In the genomic region with DNA sequence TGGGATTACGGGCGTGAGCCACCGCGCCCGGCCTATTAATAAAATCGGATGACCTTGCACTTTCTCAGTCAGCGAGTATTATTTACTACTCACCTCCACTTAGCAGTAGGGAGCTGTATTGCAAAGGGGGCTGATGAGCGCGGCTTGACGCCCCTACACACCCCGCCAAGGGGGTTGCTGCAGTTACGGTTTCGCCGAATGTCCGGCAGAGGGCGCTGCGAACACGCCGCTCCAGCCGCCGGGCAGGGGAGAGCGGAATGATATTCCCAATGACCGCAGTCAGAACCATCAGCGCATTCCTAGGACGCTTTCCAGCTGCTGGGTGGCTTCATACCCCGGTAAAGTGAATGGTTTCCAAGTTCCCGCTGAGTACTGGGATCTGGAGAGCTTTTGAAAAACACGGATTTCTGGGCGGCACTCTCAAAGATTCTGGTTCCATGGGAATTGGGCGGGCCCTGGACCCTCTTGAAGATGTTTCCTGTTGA, we compare ENCODE assay signal across 9 cellular contexts. TPM values are rescaled to one million over a fixed set of nuclear protein-coding genes. Genes with fewer than 3 reads are reported as not detected.
DNase-seq lines count a peak whose midpoint lies in the region; ATAC-seq and TF ChIP-seq lines count a peak whose summit lies in the region.
"Had no signal": no experiment of that assay in that cellular context is flagged by ENCODE, and none has a peak within 500 bp of the region (broad histone marks: within the 10 kb centered on the region; RNA-seq: fewer than 3 reads in every experiment).

No MANE protein-coding gene starts in this region.

- peak overlapping the region; percentile 47; the same call in 1 of the 2 replicates for H3K4ac ChIP-seq in IMR-90 (ENCODE audit: low read depth, low read length)
- H3K4ac ChIP-seq in mesenchymal stem cell (ENCODE audit: low read depth in 1 of 2, low read length in 2 of 2), result no peak overlapping the region

- CTCF ChIA-PET in IMR-90 (lab: Yijun Ruan, JAX), result interaction anchor here (0.6 to 1.6 kb wide), 11 partner anchors 9 to 422 kb away, joined by 3 to 8 read pairs (median 4); no protein-coding TSS in a partner anchor
- CTCF ChIA-PET in activated CD8-positive, alpha-beta T cell treated with anti-CD3 and anti-CD28 coated beads, Interleukin-2, amount 10 ng/mL, durations not matched to agents 7 days and 5 days (lab: Charles Lee), result interaction anchor here (0.7 to 8.3 kb wide), 30 partner anchors 8 to 358 kb away, joined by 3 to 144 read pairs (median 4); a partner anchor contains a TSS

- no peak overlapping the region for H4K5ac ChIP-seq in IMR-90 (ENCODE audit: low read depth, low read length)

- no peaks in the 10 kb centered on the region for H3K9me3 Mint-ChIP-seq in activated CD8-positive, alpha-beta T cell treated with anti-CD3 and anti-CD28 coated beads, Interleukin-2, amount 10 ng/mL, durations not matched to agents 7 days and 5 days (ENCODE audit: insufficient read depth)
- no peaks in the 10 kb centered on the region for H3K9me3 Mint-ChIP-seq in effector memory CD8-positive, alpha-beta T cell
- H3K9me3 Mint-ChIP-seq: natural killer cell treated with Interleukin-12 subunit alpha and Interleukin-12 subunit beta and Interleukin-15 and Interleukin-18, amount 100 ng/mL, for 72 hours had no signal

- ATAC-seq in IMR-90 (ENCODE audit: low read depth) (peak; percentile 84), GM21723 (IDR thresholded peaks at IDR 0.05; ENCODE audit: unreplicated experiment) (no peak)
- no peak for ATAC-seq in activated CD8-positive, alpha-beta T cell treated with anti-CD3 and anti-CD28 coated beads, Interleukin-2, amount 10 ng/mL, durations not matched to agents 7 days and 5 days
- no peak for ATAC-seq in effector memory CD8-positive, alpha-beta T cell (replicated peaks)

- H3K27me3 ChIP-seq in IMR-90 (ENCODE audit: control insufficient read depth, insufficient read depth, low read length) (no peaks in the 10 kb centered on the region), mesenchymal stem cell (ENCODE audit: control insufficient read depth in 1 of 2, insufficient read depth in 1 of 2, low read length in 2 of 2) (no peaks in the 10 kb centered on the region)

- no peak overlapping the region for H2BK20ac ChIP-seq in IMR-90 (ENCODE audit: low read depth, low read length)

- intact Hi-C loops in IMR-90 (cut with micrococcal nuclease), result loop anchor here (5.0 kb wide), 3 partner anchors 41 to 251 kb away; no protein-coding TSS in a partner anchor

- H3K4me1 ChIP-seq in IMR-90 (ENCODE audit: control insufficient read depth, insufficient read depth, low read length) (peaks cover 12% of the 10 kb centered on the region), mesenchymal stem cell (ENCODE audit: control insufficient read depth, insufficient read depth, low read depth, low read length) (peaks cover 10% of the 10 kb centered on the region)

- peaks cover 9% of the 10 kb centered on the region for H3K9me1 ChIP-seq in IMR-90 (ENCODE audit: insufficient read depth, low read length)

- H3K27ac Mint-ChIP-seq in activated CD8-positive, alpha-beta T cell treated with anti-CD3 and anti-CD28 coated beads, Interleukin-2, amount 10 ng/mL, durations not matched to agents 7 days and 5 days, result no peak overlapping the region
- peak overlapping the region in 1 of 2 donors; percentile 72 for H3K27ac Mint-ChIP-seq in effector memory CD8-positive, alpha-beta T cell
- H3K27ac Mint-ChIP-seq: natural killer cell treated with Interleukin-12 subunit alpha and Interleukin-12 subunit beta and Interleukin-15 and Interleukin-18, amount 100 ng/mL, for 72 hours had no signal

- H3K4me3 Mint-ChIP-seq in activated CD8-positive, alpha-beta T cell treated with anti-CD3 and anti-CD28 coated beads, Interleukin-2, amount 10 ng/mL, durations not matched to agents 7 days and 5 days, result no peak overlapping the region
- peak overlapping the region in 1 of 2 donors; percentile 43 for H3K4me3 Mint-ChIP-seq in effector memory CD8-positive, alpha-beta T cell
- H3K4me3 Mint-ChIP-seq: natural killer cell treated with Interleukin-12 subunit alpha and Interleukin-12 subunit beta and Interleukin-15 and Interleukin-18, amount 100 ng/mL, for 72 hours had no signal

- peak overlapping the region; percentile 74 for H2AK5ac ChIP-seq in IMR-90 (ENCODE audit: low read depth, low read length)
- H2AK5ac ChIP-seq in mesenchymal stem cell (ENCODE audit: low read length, severe bottlenecking), result no peak overlapping the region

- peaks cover 39% of the 10 kb centered on the region for H3K4me1 Mint-ChIP-seq in activated CD8-positive, alpha-beta T cell treated with anti-CD3 and anti-CD28 coated beads, Interleukin-2, amount 10 ng/mL, durations not matched to agents 7 days and 5 days (ENCODE audit: low read depth)
- H3K4me1 Mint-ChIP-seq in effector memory CD8-positive, alpha-beta T cell (ENCODE audit: low read depth in 2 of 2), result peaks cover 22 to 32% of the 10 kb centered on the region in 2 donors

- no peaks in the 10 kb centered on the region for H3K27me3 Mint-ChIP-seq in activated CD8-positive, alpha-beta T cell treated with anti-CD3 and anti-CD28 coated beads, Interleukin-2, amount 10 ng/mL, durations not matched to agents 7 days and 5 days (ENCODE audit: low read depth)
- no peaks in the 10 kb centered on the region for H3K27me3 Mint-ChIP-seq in effector memory CD8-positive, alpha-beta T cell
- H3K27me3 Mint-ChIP-seq: natural killer cell treated with Interleukin-12 subunit alpha and Interleukin-12 subunit beta and Interleukin-15 and Interleukin-18, amount 100 ng/mL, for 72 hours had no signal

- 5% methylated on average over 17 of the region's 30 CpGs; no CpG with 5 or more reads in 1 of the 2 experiments for WGBS in IMR-90 (ENCODE audit: extremely low coverage in 2 of 2, insufficient read length in 1 of 2), 2 experiments
- WGBS in mesenchymal stem cell, result 18% methylated on average over 28 of the region's 30 CpGs

- H2AK9ac ChIP-seq in IMR-90 (replicated peaks; ENCODE audit: low read depth, low read length, poor library complexity), result peak overlapping the region; percentile 38

- no peak overlapping the region; the same call in 1 of the 2 replicates for H3K4me2 ChIP-seq in IMR-90 (ENCODE audit: low read depth, low read length)
- peak overlapping the region; percentile 29 for H3K4me2 ChIP-seq in mesenchymal stem cell (ENCODE audit: low read length, poor library complexity, severe bottlenecking)

- TF ChIP-seq RAD21 in IMR-90 (IDR thresholded peaks at IDR 0.05; ENCODE audit: low read length), result peak; percentile 92

- H3K79me1 ChIP-seq in IMR-90 (ENCODE audit: low read depth in 1 of 2, low read length in 2 of 2), result peaks cover 2 to 19% of the 10 kb centered on the region in 2 experiments; a peak in 1 of 4 replicates
- H3K79me1 ChIP-seq in mesenchymal stem cell (replicated peaks; ENCODE audit: low read length, poor library complexity, severe bottlenecking), result peaks cover 2% of the 10 kb centered on the region

- H2BK15ac ChIP-seq in IMR-90 (ENCODE audit: low read depth, low read length), result no peak overlapping the region
- no peak overlapping the region for H2BK15ac ChIP-seq in mesenchymal stem cell (ENCODE audit: low read depth, poor library complexity, severe bottlenecking)

- H3K4me3 ChIP-seq in AG10803 (ENCODE audit: low read length), result no peak overlapping the region
- H3K4me3 ChIP-seq in IMR-90 (ENCODE audit: insufficient read depth, low read depth, low read length), result no peak overlapping the region
- H3K4me3 ChIP-seq in mesenchymal stem cell (ENCODE audit: insufficient read depth in 1 of 2, low read depth in 1 of 2, low read length in 2 of 2), result no peak overlapping the region

- H3K18ac ChIP-seq in IMR-90 (ENCODE audit: low read depth, low read length), result no peak overlapping the region
- H3K18ac ChIP-seq in mesenchymal stem cell (ENCODE audit: low read depth in 1 of 2, low read length in 2 of 2), result peak overlapping the region in 1 of 2 experiments; percentile 61

- 0 out of 2 replicates have a peak overlapping the region, but pooled peaks have one; percentile 46 for H3K14ac ChIP-seq in IMR-90 (replicated peaks; ENCODE audit: low read depth, low read length)
- no peak overlapping the region for H3K14ac ChIP-seq in mesenchymal stem cell (ENCODE audit: low read length in 2 of 2)

- BruUV-seq in IMR-90 (replicated peaks; lab: Mats Ljungman, UMichigan), result no TSS peak

- H4K91ac ChIP-seq in IMR-90 (ENCODE audit: insufficient read depth, low read depth, low read length) (peak overlapping the region; percentile 45; the same call in 1 of the 2 replicates), mesenchymal stem cell (ENCODE audit: low read length) (peak overlapping the region; percentile 78)

- H2BK5ac ChIP-seq in IMR-90 (ENCODE audit: low read depth, low read length, poor library complexity, severe bottlenecking) (no peak overlapping the region), mesenchymal stem cell (ENCODE audit: low read depth, low read length, poor library complexity, severe bottlenecking) (no peak overlapping the region)

- H3K23ac ChIP-seq in IMR-90 (ENCODE audit: low read depth, low read length) (no peak overlapping the region), mesenchymal stem cell (ENCODE audit: low read length in 2 of 2) (no peak overlapping the region)

- H2AFZ ChIP-seq in IMR-90 (replicated peaks; ENCODE audit: low read length, poor library complexity) (peak overlapping the region; percentile 12), mesenchymal stem cell (ENCODE audit: low read depth, low read length) (no peak overlapping the region)

- H3K9ac ChIP-seq in IMR-90 (ENCODE audit: low read depth, low read length) (no peak overlapping the region), mesenchymal stem cell (ENCODE audit: low read length) (peak overlapping the region; percentile 57)

- H4K20me1 ChIP-seq in IMR-90 (ENCODE audit: insufficient read depth, low read length), result no peaks in the 10 kb centered on the region

- no peak for TF ChIP-seq POLR2A in IMR-90 (IDR thresholded peaks at IDR 0.05; ENCODE audit: low read depth, low read length)

- TF ChIP-seq CTCF in AG10803 (conservative IDR thresholded peaks at IDR 0.05; ENCODE audit: low read length) (peak; percentile 77), IMR-90 (conservative IDR thresholded peaks at IDR 0.05; ENCODE audit: low read depth, low read length) (peak; percentile 94)

- peak; percentile 86 for DNase-seq in AG10803 (ENCODE audit: low read depth)
- peak; percentile 84 for DNase-seq in IMR-90
- peak; percentile 59 for DNase-seq in activated CD8-positive, alpha-beta T cell treated with anti-CD3 and anti-CD28 coated beads, Interleukin-2, amount 10 ng/mL, durations not matched to agents 7 days and 5 days
- peak; percentile 32 to 50 (median 47) for DNase-seq in effector memory CD8-positive, alpha-beta T cell
- DNase-seq in mesenchymal stem cell, result peak; percentile 85
- DNase-seq in stimulated activated CD8-positive, alpha-beta memory T cell treated with anti-CD3 and anti-CD28 coated beads, Interleukin-15, amount 100 ng/mL, for 24 hours (ENCODE audit: low read depth), result peak; percentile 26
- DNase-seq in NCI-H2107 treated with DMSO at 0.1 percent for 48 hours (lab: John Stamatoyannopoulos, UW; ENCODE audit: unreplicated experiment), result no peak

- dilution Hi-C loops in IMR-90 (cut with HindIII; ENCODE audit: low sequenced_read_pairs, unreplicated experiment), result no loop called here

- H2BK120ac ChIP-seq in IMR-90 (ENCODE audit: low read depth, low read length) (peak overlapping the region; percentile 39; the same call in 1 of the 2 replicates), mesenchymal stem cell (ENCODE audit: low read depth, low read length) (peak overlapping the region; percentile 66)

- H3K36me3 Mint-ChIP-seq in activated CD8-positive, alpha-beta T cell treated with anti-CD3 and anti-CD28 coated beads, Interleukin-2, amount 10 ng/mL, durations not matched to agents 7 days and 5 days (ENCODE audit: low read depth), result peaks cover 16% of the 10 kb centered on the region
- no peaks in the 10 kb centered on the region for H3K36me3 Mint-ChIP-seq in effector memory CD8-positive, alpha-beta T cell (ENCODE audit: insufficient read depth)
- H3K36me3 Mint-ChIP-seq: natural killer cell treated with Interleukin-12 subunit alpha and Interleukin-12 subunit beta and Interleukin-15 and Interleukin-18, amount 100 ng/mL, for 72 hours had no signal

- POLR2A ChIA-PET in IMR-90 (lab: Charles Lee; ENCODE audit: unreplicated experiment), result interaction anchor here (0.7 kb wide), 1 partner anchor 310 kb away, joined by 3 read pairs; no protein-coding TSS in a partner anchor
- POLR2A ChIA-PET in activated CD8-positive, alpha-beta T cell treated with anti-CD3 and anti-CD28 coated beads, Interleukin-2, amount 10 ng/mL, durations not matched to agents 7 days and 5 days (lab: Charles Lee), result interaction anchor here (0.6 kb wide), 1 partner anchor 79 kb away, joined by 3 read pairs; no protein-coding TSS in a partner anchor

- H3K36me3 ChIP-seq in IMR-90 (ENCODE audit: control insufficient read depth, insufficient read depth, low read length), result peaks cover 6% of the 10 kb centered on the region; the same call in 1 of the 2 replicates
- peaks cover 0 to 6% of the 10 kb centered on the region in 2 experiments for H3K36me3 ChIP-seq in mesenchymal stem cell (ENCODE audit: control insufficient read depth in 1 of 2, insufficient read depth in 2 of 2, low read depth in 1 of 2, low read length in 2 of 2)

- H3K9me3 ChIP-seq in IMR-90 (ENCODE audit: control insufficient read depth, insufficient read depth, low read length) (no peaks in the 10 kb centered on the region), mesenchymal stem cell (ENCODE audit: control insufficient read depth, low read length) (no peaks in the 10 kb centered on the region)

- in situ Hi-C loops in IMR-90 (cut with MboI; ENCODE audit: low sequenced_read_pairs), result loop anchor here (25.0 kb wide), 1 partner anchor 616 kb away; no protein-coding TSS in a partner anchor

- no peak overlapping the region for H2BK12ac ChIP-seq in mesenchymal stem cell (ENCODE audit: low read length in 2 of 2)

- H4K8ac ChIP-seq in IMR-90 (ENCODE audit: low read depth in 2 of 2, low read length in 2 of 2) (peak overlapping the region in 1 of 2 experiments; percentile 39; a peak in 1 of 4 replicates), mesenchymal stem cell (ENCODE audit: low read length) (no peak overlapping the region)

- H3K27ac ChIP-seq in IMR-90 (ENCODE audit: insufficient read depth, low read length) (no peak overlapping the region; the same call in 1 of the 2 replicates), mesenchymal stem cell (ENCODE audit: low read length, poor library complexity, severe bottlenecking) (peak overlapping the region; percentile 34)

- H3K56ac ChIP-seq in IMR-90 (ENCODE audit: extremely low read depth, insufficient read depth, low read length), result no peak overlapping the region; the same call in 1 of the 2 replicates

RNA-seq across cellular contexts. Expression of a gene that starts 30.0 kb away (rescaled TPM):
- total RNA-seq in IMR-90 (2012; rRNA removed), result 1,663 and 1,699 TPM in 2 replicates
- 2,407 and 2,665 TPM in 2 replicates for polyA plus RNA-seq in IMR-90 (2012; rRNA removed)
- polyA plus RNA-seq in IMR-90 (2012; cell fraction: cytosol; rRNA removed), result 1,735 and 3,996 TPM in 2 replicates
- 731 and 1,213 TPM in 2 replicates for polyA plus RNA-seq in IMR-90 (2012; cell fraction: nucleus; rRNA removed; ENCODE audit: low replicate concordance)
- total RNA-seq in activated CD8-positive, alpha-beta T cell treated with anti-CD3 and anti-CD28 coated beads, Interleukin-2, amount 10 ng/mL, durations not matched to agents 7 days and 5 days, result 1,000 to 10,000 TPM; 3,981 to 4,076 TPM
- 4,121 TPM for polyA plus RNA-seq in mesenchymal stem cell (2013, experiment 1 of 2)
- 4,163 TPM for polyA plus RNA-seq in mesenchymal stem cell (2013, experiment 2 of 2)

RNA-seq across cellular contexts. Expression of a gene that starts 47.2 kb away (rescaled TPM):
- 15.3 and 19.4 TPM in 2 replicates for total RNA-seq in IMR-90 (2012; rRNA removed)
- polyA plus RNA-seq in IMR-90 (2012; rRNA removed), result 8.9 and 9.9 TPM in 2 replicates
- polyA plus RNA-seq in IMR-90 (2012; cell fraction: cytosol; rRNA removed), result 2.1 and 4.5 TPM in 2 replicates
- polyA plus RNA-seq in IMR-90 (2012; cell fraction: nucleus; rRNA removed; ENCODE audit: low replicate concordance), result 1.4 and 9.6 TPM in 2 replicates
- 10 to 100 TPM; 19.0 to 19.7 TPM for total RNA-seq in activated CD8-positive, alpha-beta T cell treated with anti-CD3 and anti-CD28 coated beads, Interleukin-2, amount 10 ng/mL, durations not matched to agents 7 days and 5 days
- polyA plus RNA-seq in mesenchymal stem cell (2013, experiment 1 of 2), result 20.4 TPM
- polyA plus RNA-seq in mesenchymal stem cell (2013, experiment 2 of 2), result 22.7 TPM
